In the genomic region with DNA sequence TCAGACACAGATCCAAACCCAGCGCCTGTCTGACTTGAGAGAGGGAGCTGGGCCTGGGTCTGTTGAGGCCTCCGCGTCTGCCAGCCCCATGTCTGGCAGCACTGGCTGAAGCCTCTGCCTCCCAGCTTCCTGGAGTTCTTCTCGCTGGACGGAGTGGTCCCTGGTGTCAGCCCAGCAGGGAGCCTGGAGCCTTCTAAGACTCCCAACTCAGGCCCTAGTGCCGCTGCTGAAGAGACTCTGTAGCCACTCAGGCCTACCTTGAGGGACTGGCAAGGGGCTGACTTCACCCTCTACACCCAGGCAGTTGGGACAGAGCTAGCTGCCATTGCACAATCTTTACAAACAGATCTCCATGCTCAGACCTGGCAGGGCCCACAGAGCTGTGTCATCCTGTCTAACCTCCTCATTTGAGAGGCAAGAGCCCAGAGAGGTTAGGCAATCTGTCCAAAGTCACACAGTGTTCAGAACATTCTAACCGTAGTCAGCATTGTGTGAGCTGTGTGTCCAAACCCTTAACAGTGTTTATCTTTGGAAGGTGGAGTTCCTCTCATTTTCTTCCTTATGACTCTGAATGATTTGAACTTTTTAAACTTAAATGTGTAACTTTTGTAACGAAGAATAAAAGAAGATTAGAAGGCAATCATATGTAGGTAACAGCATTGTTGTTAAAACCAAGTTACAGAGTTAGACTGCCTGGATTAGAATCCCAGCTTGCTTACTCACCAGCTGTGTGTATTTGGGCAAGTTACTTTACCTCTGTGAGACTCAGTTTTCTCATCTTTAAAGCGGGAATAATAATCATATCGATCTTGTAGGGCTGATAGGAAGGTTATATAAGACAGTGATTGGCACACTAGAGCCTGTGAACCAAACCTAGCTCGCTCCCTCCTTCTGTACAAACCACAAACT, we compare ENCODE assay signal across 1 cellular context.
TF ChIP-seq lines count a peak whose summit lies in the region.

No MANE protein-coding gene starts in this region.

TF ChIP-seq in HepG2, 621 proteins besides CTCF, POLR2A, EP300 and RAD21 (continued from another document and continues in another):
- peak; percentile 55; the same call in 1 of the 2 replicates for TF ChIP-seq ZNF431 (CRISPR knock-in tag; IDR thresholded peaks at IDR 0.05; ENCODE audit: borderline replicate concordance, low read depth)
- TF ChIP-seq, protein P1, sequence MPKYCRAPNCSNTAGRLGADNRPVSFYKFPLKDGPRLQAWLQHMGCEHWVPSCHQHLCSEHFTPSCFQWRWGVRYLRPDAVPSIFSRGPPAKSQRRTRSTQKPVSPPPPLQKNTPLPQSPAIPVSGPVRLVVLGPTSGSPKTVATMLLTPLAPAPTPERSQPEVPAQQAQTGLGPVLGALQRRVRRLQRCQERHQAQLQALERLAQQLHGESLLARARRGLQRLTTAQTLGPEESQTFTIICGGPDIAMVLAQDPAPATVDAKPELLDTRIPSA (CRISPR knock-in tag; IDR thresholded peaks at IDR 0.05; ENCODE audit: borderline replicate concordance), result no peak
- TF ChIP-seq ZNF629 (CRISPR knock-in tag; conservative IDR thresholded peaks at IDR 0.05), result peak; percentile 77
- TF ChIP-seq, protein P2, sequence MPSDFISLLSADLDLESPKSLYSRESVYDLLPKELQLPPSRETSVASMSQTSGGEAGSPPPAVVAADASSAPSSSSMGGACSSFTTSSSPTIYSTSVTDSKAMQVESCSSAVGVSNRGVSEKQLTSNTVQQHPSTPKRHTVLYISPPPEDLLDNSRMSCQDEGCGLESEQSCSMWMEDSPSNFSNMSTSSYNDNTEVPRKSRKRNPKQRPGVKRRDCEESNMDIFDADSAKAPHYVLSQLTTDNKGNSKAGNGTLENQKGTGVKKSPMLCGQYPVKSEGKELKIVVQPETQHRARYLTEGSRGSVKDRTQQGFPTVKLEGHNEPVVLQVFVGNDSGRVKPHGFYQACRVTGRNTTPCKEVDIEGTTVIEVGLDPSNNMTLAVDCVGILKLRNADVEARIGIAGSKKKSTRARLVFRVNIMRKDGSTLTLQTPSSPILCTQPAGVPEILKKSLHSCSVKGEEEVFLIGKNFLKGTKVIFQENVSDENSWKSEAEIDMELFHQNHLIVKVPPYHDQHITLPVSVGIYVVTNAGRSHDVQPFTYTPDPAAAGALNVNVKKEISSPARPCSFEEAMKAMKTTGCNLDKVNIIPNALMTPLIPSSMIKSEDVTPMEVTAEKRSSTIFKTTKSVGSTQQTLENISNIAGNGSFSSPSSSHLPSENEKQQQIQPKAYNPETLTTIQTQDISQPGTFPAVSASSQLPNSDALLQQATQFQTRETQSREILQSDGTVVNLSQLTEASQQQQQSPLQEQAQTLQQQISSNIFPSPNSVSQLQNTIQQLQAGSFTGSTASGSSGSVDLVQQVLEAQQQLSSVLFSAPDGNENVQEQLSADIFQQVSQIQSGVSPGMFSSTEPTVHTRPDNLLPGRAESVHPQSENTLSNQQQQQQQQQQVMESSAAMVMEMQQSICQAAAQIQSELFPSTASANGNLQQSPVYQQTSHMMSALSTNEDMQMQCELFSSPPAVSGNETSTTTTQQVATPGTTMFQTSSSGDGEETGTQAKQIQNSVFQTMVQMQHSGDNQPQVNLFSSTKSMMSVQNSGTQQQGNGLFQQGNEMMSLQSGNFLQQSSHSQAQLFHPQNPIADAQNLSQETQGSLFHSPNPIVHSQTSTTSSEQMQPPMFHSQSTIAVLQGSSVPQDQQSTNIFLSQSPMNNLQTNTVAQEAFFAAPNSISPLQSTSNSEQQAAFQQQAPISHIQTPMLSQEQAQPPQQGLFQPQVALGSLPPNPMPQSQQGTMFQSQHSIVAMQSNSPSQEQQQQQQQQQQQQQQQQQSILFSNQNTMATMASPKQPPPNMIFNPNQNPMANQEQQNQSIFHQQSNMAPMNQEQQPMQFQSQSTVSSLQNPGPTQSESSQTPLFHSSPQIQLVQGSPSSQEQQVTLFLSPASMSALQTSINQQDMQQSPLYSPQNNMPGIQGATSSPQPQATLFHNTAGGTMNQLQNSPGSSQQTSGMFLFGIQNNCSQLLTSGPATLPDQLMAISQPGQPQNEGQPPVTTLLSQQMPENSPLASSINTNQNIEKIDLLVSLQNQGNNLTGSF (CRISPR knock-in tag; IDR thresholded peaks at IDR 0.05), result no peak
- TF ChIP-seq, protein P3, sequence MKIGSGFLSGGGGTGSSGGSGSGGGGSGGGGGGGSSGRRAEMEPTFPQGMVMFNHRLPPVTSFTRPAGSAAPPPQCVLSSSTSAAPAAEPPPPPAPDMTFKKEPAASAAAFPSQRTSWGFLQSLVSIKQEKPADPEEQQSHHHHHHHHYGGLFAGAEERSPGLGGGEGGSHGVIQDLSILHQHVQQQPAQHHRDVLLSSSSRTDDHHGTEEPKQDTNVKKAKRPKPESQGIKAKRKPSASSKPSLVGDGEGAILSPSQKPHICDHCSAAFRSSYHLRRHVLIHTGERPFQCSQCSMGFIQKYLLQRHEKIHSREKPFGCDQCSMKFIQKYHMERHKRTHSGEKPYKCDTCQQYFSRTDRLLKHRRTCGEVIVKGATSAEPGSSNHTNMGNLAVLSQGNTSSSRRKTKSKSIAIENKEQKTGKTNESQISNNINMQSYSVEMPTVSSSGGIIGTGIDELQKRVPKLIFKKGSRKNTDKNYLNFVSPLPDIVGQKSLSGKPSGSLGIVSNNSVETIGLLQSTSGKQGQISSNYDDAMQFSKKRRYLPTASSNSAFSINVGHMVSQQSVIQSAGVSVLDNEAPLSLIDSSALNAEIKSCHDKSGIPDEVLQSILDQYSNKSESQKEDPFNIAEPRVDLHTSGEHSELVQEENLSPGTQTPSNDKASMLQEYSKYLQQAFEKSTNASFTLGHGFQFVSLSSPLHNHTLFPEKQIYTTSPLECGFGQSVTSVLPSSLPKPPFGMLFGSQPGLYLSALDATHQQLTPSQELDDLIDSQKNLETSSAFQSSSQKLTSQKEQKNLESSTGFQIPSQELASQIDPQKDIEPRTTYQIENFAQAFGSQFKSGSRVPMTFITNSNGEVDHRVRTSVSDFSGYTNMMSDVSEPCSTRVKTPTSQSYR (CRISPR knock-in tag; IDR thresholded peaks at IDR 0.05; ENCODE audit: borderline replicate concordance), result peak; percentile 55; the same call in 1 of the 2 replicates
- TF ChIP-seq, protein P4, sequence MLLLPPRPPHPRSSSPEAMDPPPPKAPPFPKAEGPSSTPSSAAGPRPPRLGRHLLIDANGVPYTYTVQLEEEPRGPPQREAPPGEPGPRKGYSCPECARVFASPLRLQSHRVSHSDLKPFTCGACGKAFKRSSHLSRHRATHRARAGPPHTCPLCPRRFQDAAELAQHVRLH (CRISPR knock-in tag; IDR thresholded peaks at IDR 0.05; ENCODE audit: borderline replicate concordance, low read depth), result peak; percentile 76; the same call in 1 of the 2 replicates
- TF ChIP-seq, protein P5, sequence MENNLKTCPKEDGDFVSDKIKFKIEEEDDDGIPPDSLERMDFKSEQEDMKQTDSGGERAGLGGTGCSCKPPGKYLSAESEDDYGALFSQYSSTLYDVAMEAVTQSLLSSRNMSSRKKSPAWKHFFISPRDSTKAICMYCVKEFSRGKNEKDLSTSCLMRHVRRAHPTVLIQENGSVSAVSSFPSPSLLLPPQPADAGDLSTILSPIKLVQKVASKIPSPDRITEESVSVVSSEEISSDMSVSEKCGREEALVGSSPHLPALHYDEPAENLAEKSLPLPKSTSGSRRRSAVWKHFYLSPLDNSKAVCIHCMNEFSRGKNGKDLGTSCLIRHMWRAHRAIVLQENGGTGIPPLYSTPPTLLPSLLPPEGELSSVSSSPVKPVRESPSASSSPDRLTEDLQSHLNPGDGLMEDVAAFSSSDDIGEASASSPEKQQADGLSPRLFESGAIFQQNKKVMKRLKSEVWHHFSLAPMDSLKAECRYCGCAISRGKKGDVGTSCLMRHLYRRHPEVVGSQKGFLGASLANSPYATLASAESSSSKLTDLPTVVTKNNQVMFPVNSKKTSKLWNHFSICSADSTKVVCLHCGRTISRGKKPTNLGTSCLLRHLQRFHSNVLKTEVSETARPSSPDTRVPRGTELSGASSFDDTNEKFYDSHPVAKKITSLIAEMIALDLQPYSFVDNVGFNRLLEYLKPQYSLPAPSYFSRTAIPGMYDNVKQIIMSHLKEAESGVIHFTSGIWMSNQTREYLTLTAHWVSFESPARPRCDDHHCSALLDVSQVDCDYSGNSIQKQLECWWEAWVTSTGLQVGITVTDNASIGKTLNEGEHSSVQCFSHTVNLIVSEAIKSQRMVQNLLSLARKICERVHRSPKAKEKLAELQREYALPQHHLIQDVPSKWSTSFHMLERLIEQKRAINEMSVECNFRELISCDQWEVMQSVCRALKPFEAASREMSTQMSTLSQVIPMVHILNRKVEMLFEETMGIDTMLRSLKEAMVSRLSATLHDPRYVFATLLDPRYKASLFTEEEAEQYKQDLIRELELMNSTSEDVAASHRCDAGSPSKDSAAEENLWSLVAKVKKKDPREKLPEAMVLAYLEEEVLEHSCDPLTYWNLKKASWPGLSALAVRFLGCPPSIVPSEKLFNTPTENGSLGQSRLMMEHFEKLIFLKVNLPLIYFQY (CRISPR knock-in tag; IDR thresholded peaks at IDR 0.05; ENCODE audit: borderline replicate concordance), result no peak; the same call in 1 of the 2 replicates
- no peak for TF ChIP-seq ZFP90 (CRISPR knock-in tag; IDR thresholded peaks at IDR 0.05; ENCODE audit: borderline replicate concordance)
- no peak for TF ChIP-seq SUZ12 (IDR thresholded peaks at IDR 0.05; ENCODE audit: low read depth, low read length)
- TF ChIP-seq POLR2G (IDR thresholded peaks at IDR 0.05; ENCODE audit: low read depth, low read length), result peak; percentile 60; the same call in 1 of the 2 replicates
- TF ChIP-seq NR2C2 (CRISPR knock-in tag; IDR thresholded peaks at IDR 0.05; ENCODE audit: borderline replicate concordance), result peak; percentile 52; the same call in 1 of the 2 replicates
- TF ChIP-seq, protein P6, sequence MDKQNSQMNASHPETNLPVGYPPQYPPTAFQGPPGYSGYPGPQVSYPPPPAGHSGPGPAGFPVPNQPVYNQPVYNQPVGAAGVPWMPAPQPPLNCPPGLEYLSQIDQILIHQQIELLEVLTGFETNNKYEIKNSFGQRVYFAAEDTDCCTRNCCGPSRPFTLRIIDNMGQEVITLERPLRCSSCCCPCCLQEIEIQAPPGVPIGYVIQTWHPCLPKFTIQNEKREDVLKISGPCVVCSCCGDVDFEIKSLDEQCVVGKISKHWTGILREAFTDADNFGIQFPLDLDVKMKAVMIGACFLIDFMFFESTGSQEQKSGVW (CRISPR knock-in tag; IDR thresholded peaks at IDR 0.05; ENCODE audit: borderline replicate concordance), result no peak
- no peak for TF ChIP-seq ZNF83 (CRISPR knock-in tag; IDR thresholded peaks at IDR 0.05; ENCODE audit: borderline replicate concordance)
- TF ChIP-seq, protein P7, sequence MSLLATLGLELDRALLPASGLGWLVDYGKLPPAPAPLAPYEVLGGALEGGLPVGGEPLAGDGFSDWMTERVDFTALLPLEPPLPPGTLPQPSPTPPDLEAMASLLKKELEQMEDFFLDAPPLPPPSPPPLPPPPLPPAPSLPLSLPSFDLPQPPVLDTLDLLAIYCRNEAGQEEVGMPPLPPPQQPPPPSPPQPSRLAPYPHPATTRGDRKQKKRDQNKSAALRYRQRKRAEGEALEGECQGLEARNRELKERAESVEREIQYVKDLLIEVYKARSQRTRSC (CRISPR knock-in tag; IDR thresholded peaks at IDR 0.05; ENCODE audit: low read depth), result no peak
- 0 out of 2 replicates have a peak, but pooled peaks have one; percentile 50 for TF ChIP-seq HNRNPL (IDR thresholded peaks at IDR 0.05; ENCODE audit: low read depth, low read length)
- no peak for TF ChIP-seq ZNF570 (CRISPR knock-in tag; IDR thresholded peaks at IDR 0.05; ENCODE audit: borderline replicate concordance)
- TF ChIP-seq CBX5 (CRISPR knock-in tag; IDR thresholded peaks at IDR 0.05; ENCODE audit: borderline replicate concordance), result peak; percentile 96
- no peak for TF ChIP-seq NR1H2 (CRISPR knock-in tag; IDR thresholded peaks at IDR 0.05; ENCODE audit: borderline replicate concordance, low read depth)
- TF ChIP-seq, protein P8, sequence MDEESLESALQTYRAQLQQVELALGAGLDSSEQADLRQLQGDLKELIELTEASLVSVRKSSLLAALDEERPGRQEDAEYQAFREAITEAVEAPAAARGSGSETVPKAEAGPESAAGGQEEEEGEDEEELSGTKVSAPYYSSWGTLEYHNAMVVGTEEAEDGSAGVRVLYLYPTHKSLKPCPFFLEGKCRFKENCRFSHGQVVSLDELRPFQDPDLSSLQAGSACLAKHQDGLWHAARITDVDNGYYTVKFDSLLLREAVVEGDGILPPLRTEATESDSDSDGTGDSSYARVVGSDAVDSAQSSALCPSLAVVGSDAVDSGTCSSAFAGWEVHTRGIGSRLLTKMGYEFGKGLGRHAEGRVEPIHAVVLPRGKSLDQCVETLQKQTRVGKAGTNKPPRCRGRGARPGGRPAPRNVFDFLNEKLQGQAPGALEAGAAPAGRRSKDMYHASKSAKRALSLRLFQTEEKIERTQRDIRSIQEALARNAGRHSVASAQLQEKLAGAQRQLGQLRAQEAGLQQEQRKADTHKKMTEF (CRISPR knock-in tag; IDR thresholded peaks at IDR 0.05), result peak; percentile 66; the same call in 1 of the 2 replicates
- TF ChIP-seq, protein P9, sequence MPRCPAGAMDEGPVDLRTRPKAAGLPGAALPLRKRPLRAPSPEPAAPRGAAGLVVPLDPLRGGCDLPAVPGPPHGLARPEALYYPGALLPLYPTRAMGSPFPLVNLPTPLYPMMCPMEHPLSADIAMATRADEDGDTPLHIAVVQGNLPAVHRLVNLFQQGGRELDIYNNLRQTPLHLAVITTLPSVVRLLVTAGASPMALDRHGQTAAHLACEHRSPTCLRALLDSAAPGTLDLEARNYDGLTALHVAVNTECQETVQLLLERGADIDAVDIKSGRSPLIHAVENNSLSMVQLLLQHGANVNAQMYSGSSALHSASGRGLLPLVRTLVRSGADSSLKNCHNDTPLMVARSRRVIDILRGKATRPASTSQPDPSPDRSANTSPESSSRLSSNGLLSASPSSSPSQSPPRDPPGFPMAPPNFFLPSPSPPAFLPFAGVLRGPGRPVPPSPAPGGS (CRISPR knock-in tag; IDR thresholded peaks at IDR 0.05), result no peak
- TF ChIP-seq ZNF614 (CRISPR knock-in tag; IDR thresholded peaks at IDR 0.05; ENCODE audit: borderline replicate concordance), result peak; percentile 43; the same call in 1 of the 2 replicates
- TF ChIP-seq MAFK (conservative IDR thresholded peaks at IDR 0.05 in 1 of 2, IDR thresholded peaks at IDR 0.05 in 1 of 2; ENCODE audit: low read length in 2 of 2), result peak; percentile 38 to 66; a peak in 3 of 4 replicates
- TF ChIP-seq TBX2 (CRISPR knock-in tag; IDR thresholded peaks at IDR 0.05; ENCODE audit: borderline replicate concordance), result peak; percentile 33; the same call in 1 of the 2 replicates
- TF ChIP-seq SKI (IDR thresholded peaks at IDR 0.05; ENCODE audit: partially characterized antibody), result peak; percentile 48
- TF ChIP-seq HOXA3 (CRISPR knock-in tag; IDR thresholded peaks at IDR 0.05), result peak; percentile 47; the same call in 1 of the 2 replicates
- peak; percentile 60; the same call in 1 of the 2 replicates for TF ChIP-seq ZMYM2 (CRISPR knock-in tag; IDR thresholded peaks at IDR 0.05)
- no peak for TF ChIP-seq IRF2 (CRISPR knock-in tag; IDR thresholded peaks at IDR 0.05)
- 0 out of 2 replicates have a peak, but pooled peaks have one; percentile 15 for TF ChIP-seq ZNF607 (CRISPR knock-in tag; IDR thresholded peaks at IDR 0.05; ENCODE audit: borderline replicate concordance)
- TF ChIP-seq ZNF484 (CRISPR knock-in tag; IDR thresholded peaks at IDR 0.05; ENCODE audit: borderline replicate concordance, low read depth), result no peak
- TF ChIP-seq SSRP1 (CRISPR knock-in tag; IDR thresholded peaks at IDR 0.05), result peak; percentile 66
- no peak for TF ChIP-seq ZNF7 (CRISPR knock-in tag; IDR thresholded peaks at IDR 0.05)
- peak; percentile 73 for TF ChIP-seq FOXO1 (CRISPR knock-in tag; IDR thresholded peaks at IDR 0.05)
- TF ChIP-seq MEIS2 (CRISPR knock-in tag; IDR thresholded peaks at IDR 0.05), result 0 out of 2 replicates have a peak, but pooled peaks have one; percentile 40
- no peak for TF ChIP-seq RFX3 (CRISPR knock-in tag; IDR thresholded peaks at IDR 0.05)
- peak; percentile 23; the same call in 1 of the 2 replicates for TF ChIP-seq FOXK1 (CRISPR knock-in tag; IDR thresholded peaks at IDR 0.05; ENCODE audit: borderline replicate concordance, low read depth)
